ENCODE assay signal across 16 cellular contexts in genomic region chr9:12935714-12936113, GRCh38.
DNase-seq lines count a peak whose midpoint lies in the region; ATAC-seq and TF ChIP-seq lines count a peak whose summit lies in the region.
"Had no signal": no experiment of that assay in that cellular context is flagged by ENCODE, and none has a peak within 500 bp of the region (broad histone marks: within the 10 kb centered on the region; RNA-seq: fewer than 3 reads in every experiment).

No MANE protein-coding gene starts in this region.

- no peak overlapping the region for H3K56ac ChIP-seq in IMR-90 (ENCODE audit: extremely low read depth, insufficient read depth, low read length)

- H2AK5ac ChIP-seq in IMR-90 (ENCODE audit: low read depth, low read length), result no peak overlapping the region

- peak; percentile 66 for DNase-seq in IMR-90
- peak; percentile 63 for DNase-seq in brain microvascular endothelial cell
- peak; percentile 34 for DNase-seq in fibroblast of villous mesenchyme (ENCODE audit: low read depth)
- peak; percentile 93 for DNase-seq in skeletal muscle cell (ENCODE audit: low read depth)
- DNase-seq in NCI-H526 treated with DMSO at 0.1 percent for 48 hours (lab: John Stamatoyannopoulos, UW), result no peak
- no peak for DNase-seq in amniotic stem cell (lab: John Stamatoyannopoulos, UW)
- DNase-seq: activated CD8-positive, alpha-beta T cell treated with anti-CD3 and anti-CD28 coated beads for 36 hours; CD4-positive, CD25-positive, alpha-beta regulatory T cell; cortex of kidney; DMS79; erythroblast; KG1; naive B cell; NCI-H774; stimulated activated naive CD4-positive, alpha-beta T cell treated with Interleukin-2 at 50 U/mL for 16 hours had no signal

- no peak for TF ChIP-seq RAD21 in IMR-90 (IDR thresholded peaks at IDR 0.05; ENCODE audit: low read length)

- TF ChIP-seq POLR2A in IMR-90 (IDR thresholded peaks at IDR 0.05; ENCODE audit: low read depth, low read length), result no peak

- 100% methylated on average over 2 of the region's 2 CpGs; no CpG with 5 or more reads in 1 of the 2 experiments for WGBS in IMR-90 (ENCODE audit: extremely low coverage in 2 of 2, insufficient read length in 1 of 2), 2 experiments

- H3K14ac ChIP-seq in IMR-90 (replicated peaks; ENCODE audit: low read depth, low read length), result 0 out of 2 replicates have a peak overlapping the region, but pooled peaks have one; percentile 16

- CTCF ChIA-PET in IMR-90 (lab: Yijun Ruan, JAX), result interaction anchor here (1.0 kb wide), 1 partner anchor 10 kb away, joined by 3 read pairs; no protein-coding TSS in a partner anchor

- H4K91ac ChIP-seq in IMR-90 (ENCODE audit: insufficient read depth, low read depth, low read length), result no peak overlapping the region

- H3K4ac ChIP-seq in IMR-90 (ENCODE audit: low read depth, low read length), result no peak overlapping the region

- POLR2A ChIA-PET in IMR-90 (lab: Charles Lee; ENCODE audit: unreplicated experiment), result no interaction called here

- H3K27ac ChIP-seq in IMR-90 (ENCODE audit: insufficient read depth, low read length) (no peak overlapping the region), brain microvascular endothelial cell (peak overlapping the region; percentile 37)

- intact Hi-C loops in IMR-90 (cut with micrococcal nuclease), result no loop called here

- H2BK20ac ChIP-seq in IMR-90 (ENCODE audit: low read depth, low read length), result no peak overlapping the region

- no peaks in the 10 kb centered on the region for H3K27me3 ChIP-seq in IMR-90 (ENCODE audit: control insufficient read depth, insufficient read depth, low read length)
- no peaks in the 10 kb centered on the region for H3K27me3 ChIP-seq in brain microvascular endothelial cell (replicated peaks)

- no peaks in the 10 kb centered on the region for H3K9me3 ChIP-seq in IMR-90 (ENCODE audit: control insufficient read depth, insufficient read depth, low read length)

- no peak overlapping the region for H2AFZ ChIP-seq in IMR-90 (replicated peaks; ENCODE audit: low read length, poor library complexity)

- H3K9me1 ChIP-seq in IMR-90 (ENCODE audit: insufficient read depth, low read length), result no peaks in the 10 kb centered on the region

- no peaks in the 10 kb centered on the region for H3K36me3 ChIP-seq in IMR-90 (ENCODE audit: control insufficient read depth, insufficient read depth, low read length)
- H3K36me3 ChIP-seq in brain microvascular endothelial cell (replicated peaks), result no peaks in the 10 kb centered on the region

- BruUV-seq in IMR-90 (replicated peaks; lab: Mats Ljungman, UMichigan), result no TSS peak

- dilution Hi-C loops in IMR-90 (cut with HindIII; ENCODE audit: low sequenced_read_pairs, unreplicated experiment), result no loop called here

- H3K9ac ChIP-seq in IMR-90 (ENCODE audit: low read depth, low read length), result no peak overlapping the region

- ATAC-seq in IMR-90 (ENCODE audit: low read depth) (peak; percentile 24; the same call in 1 of the 2 replicates), HG03439 (IDR thresholded peaks at IDR 0.05; ENCODE audit: unreplicated experiment) (no peak)
- ATAC-seq: activated CD8-positive, alpha-beta T cell treated with anti-CD3 and anti-CD28 coated beads for 36 hours had no signal

- no peak overlapping the region for H3K23ac ChIP-seq in IMR-90 (ENCODE audit: low read depth, low read length)

- H3K18ac ChIP-seq in IMR-90 (ENCODE audit: low read depth, low read length), result no peak overlapping the region

- H3K4me3 ChIP-seq in IMR-90 (ENCODE audit: insufficient read depth, low read depth, low read length) (no peak overlapping the region), brain microvascular endothelial cell (ENCODE audit: low read depth, low read length) (no peak overlapping the region), fibroblast of villous mesenchyme (ENCODE audit: low read depth, low read length) (no peak overlapping the region), skeletal muscle cell (ENCODE audit: low read depth, low read length) (no peak overlapping the region)

- H2AK9ac ChIP-seq in IMR-90 (replicated peaks; ENCODE audit: low read depth, low read length, poor library complexity), result no peak overlapping the region

- no peak overlapping the region for H2BK15ac ChIP-seq in IMR-90 (ENCODE audit: low read depth, low read length)

- H4K8ac ChIP-seq in IMR-90 (ENCODE audit: low read depth in 2 of 2, low read length in 2 of 2), result no peak overlapping the region

- H3K4me2 ChIP-seq in IMR-90 (ENCODE audit: low read depth, low read length), result no peak overlapping the region

- in situ Hi-C loops in IMR-90 (cut with MboI; ENCODE audit: low sequenced_read_pairs), result no loop called here
- in situ Hi-C loops in brain microvascular endothelial cell (cut with HindIII; ENCODE audit: low pct_ligation_motif_present, low sequenced_read_pairs), result no loop called here

- no peak overlapping the region for H2BK120ac ChIP-seq in IMR-90 (ENCODE audit: low read depth, low read length)

- H3K79me1 ChIP-seq in IMR-90 (ENCODE audit: low read depth in 1 of 2, low read length in 2 of 2), result no peaks in the 10 kb centered on the region

- H2BK5ac ChIP-seq in IMR-90 (ENCODE audit: low read depth, low read length, poor library complexity, severe bottlenecking), result no peak overlapping the region

- H4K20me1 ChIP-seq in IMR-90 (ENCODE audit: insufficient read depth, low read length), result no peaks in the 10 kb centered on the region

- no peak overlapping the region for H4K5ac ChIP-seq in IMR-90 (ENCODE audit: low read depth, low read length)

- no peaks in the 10 kb centered on the region for H3K4me1 ChIP-seq in IMR-90 (ENCODE audit: control insufficient read depth, insufficient read depth, low read length)

- no peak for TF ChIP-seq CTCF in IMR-90 (conservative IDR thresholded peaks at IDR 0.05; ENCODE audit: low read depth, low read length)
- TF ChIP-seq CTCF in brain microvascular endothelial cell (IDR thresholded peaks at IDR 0.05; ENCODE audit: low read depth, low read length, missing control alignments), result no peak
- TF ChIP-seq CTCF in fibroblast of villous mesenchyme (IDR thresholded peaks at IDR 0.05; ENCODE audit: insufficient read depth, low read depth, low read length), result no peak

TF ChIP-seq in IMR-90, 13 proteins besides CTCF, POLR2A, EP300 and RAD21:
- TF ChIP-seq RCOR1 (IDR thresholded peaks at IDR 0.05; ENCODE audit: insufficient replicate concordance, low read length) (no peak), SMC3 (IDR thresholded peaks at IDR 0.05; ENCODE audit: low read depth, low read length) (no peak), USF2 (IDR thresholded peaks at IDR 0.05; ENCODE audit: low read depth, low read length) (no peak), ELK1 (IDR thresholded peaks at IDR 0.05; ENCODE audit: borderline replicate concordance, low read depth, low read length) (no peak), BHLHE40 (IDR thresholded peaks at IDR 0.05; ENCODE audit: low read depth, low read length) (no peak), CHD1 (IDR thresholded peaks at IDR 0.05; ENCODE audit: low read depth, low read length) (no peak), MXI1 (IDR thresholded peaks at IDR 0.05; ENCODE audit: borderline replicate concordance, low read depth, low read length) (no peak), MAZ (IDR thresholded peaks at IDR 0.05; ENCODE audit: borderline replicate concordance, low read depth, low read length) (no peak), FOS (IDR thresholded peaks at IDR 0.05; ENCODE audit: low read depth, low read length) (no peak), NFE2L2 (IDR thresholded peaks at IDR 0.05; ENCODE audit: low read depth, low read length) (no peak), CEBPB (IDR thresholded peaks at IDR 0.05; ENCODE audit: low read depth, low read length) (no peak), MAFK (IDR thresholded peaks at IDR 0.05; ENCODE audit: low read depth, low read length) (no peak), RFX5 (IDR thresholded peaks at IDR 0.05; ENCODE audit: low read depth, low read length) (no peak)

Comparison
In these comparisons a context has a peak if more than half of its experiments do, and no peak if none do; other contexts are left out.
1. DNase-seq: peak in IMR-90 (single experiment), brain microvascular endothelial cell (single experiment), fibroblast of villous mesenchyme (single experiment) and skeletal muscle cell (single experiment); none in NCI-H526 treated with DMSO at 0.1 percent for 48 hours (single experiment) and amniotic stem cell (single experiment).